ENCODE assay signal across 19 cellular contexts in the genomic region with DNA sequence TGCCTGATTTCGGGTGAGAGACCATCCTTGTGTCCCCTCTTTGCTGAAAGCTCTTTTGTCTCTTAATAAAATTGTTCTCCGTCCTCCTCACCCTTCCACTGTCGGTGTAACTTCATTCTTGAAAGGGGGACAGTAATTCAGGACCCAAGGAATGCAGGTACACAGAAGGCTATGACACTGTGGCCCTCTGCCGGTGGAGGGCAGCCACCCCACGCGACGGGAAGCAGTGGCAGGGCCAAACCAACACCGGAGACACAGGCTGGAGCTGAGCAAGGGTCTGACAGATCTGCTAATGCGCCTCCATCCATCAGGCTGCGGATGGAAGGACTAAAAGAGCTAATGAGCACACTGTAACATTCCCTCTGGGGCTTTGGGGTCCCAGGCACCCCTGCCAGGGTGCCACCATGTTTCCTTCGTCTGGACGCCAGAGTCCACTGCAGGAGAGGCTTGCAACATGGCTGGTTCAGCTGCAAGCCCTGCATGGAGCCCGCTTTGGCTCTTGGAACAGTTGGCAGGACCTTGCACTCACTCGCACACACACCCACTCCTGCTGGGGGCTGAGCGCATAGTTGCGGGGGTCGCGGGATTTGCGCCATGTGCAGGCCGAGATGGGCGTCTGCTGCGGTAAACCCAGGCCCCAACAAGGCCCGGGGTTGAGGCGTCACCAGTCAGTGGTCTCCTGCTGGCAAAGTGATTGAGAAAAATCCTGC.
DNase-seq lines count a peak whose midpoint lies in the region; ATAC-seq, FAIRE-seq and TF ChIP-seq lines count a peak whose summit lies in the region.
"Had no signal": no experiment of that assay in that cellular context is flagged by ENCODE, and none has a peak within 500 bp of the region (broad histone marks: within the 10 kb centered on the region; RNA-seq: fewer than 3 reads in every experiment).

No MANE protein-coding gene starts in this region.

- H3K27ac ChIP-seq in GM12878 (ENCODE audit: control insufficient read depth, insufficient read depth) = no peak overlapping the region
- H3K27ac ChIP-seq: BLaER1 treated with 17β-estradiol and CSF1 and Interleukin-3, amounts not matched to agents 10 nM and 100 nM; KMS-11; sigmoid colon had no signal

- in situ Hi-C loops in GM12878 (cut with MboI) = no loop called here

- no peak for FAIRE-seq in GM12878 (lab: Jason Lieb, UNC)
- FAIRE-seq: RCC 7860 had no signal

- no peaks in the 10 kb centered on the region for H3K4me1 ChIP-seq in GM12878 (ENCODE audit: control insufficient read depth, insufficient read depth, low read length)
- H3K4me1 ChIP-seq: BLaER1 treated with 17β-estradiol and CSF1 and Interleukin-3, amounts not matched to agents 10 nM and 100 nM; sigmoid colon had no signal

- no peaks in the 10 kb centered on the region for H3K79me2 ChIP-seq in GM12878 (ENCODE audit: control insufficient read depth, insufficient read depth, low read length)

- peaks cover 7% of the 10 kb centered on the region for H3K9me3 Mint-ChIP-seq in activated CD8-positive, alpha-beta memory T cell treated with anti-CD3 and anti-CD28 coated beads, Interleukin-2, amount 10 ng/mL, durations not matched to agents 7 days and 5 days (ENCODE audit: low read depth)

- intact Hi-C loops in GM12878 (cut with micrococcal nuclease; ENCODE audit: unreplicated experiment) = loop anchor here (5.0 kb wide), 1 partner anchor 1189 kb away; no protein-coding TSS in a partner anchor
- intact Hi-C loops in posterior vena cava (cut with DNase I) = no loop called here

- H3K27ac Mint-ChIP-seq in activated CD8-positive, alpha-beta memory T cell treated with anti-CD3 and anti-CD28 coated beads, Interleukin-2, amount 10 ng/mL, durations not matched to agents 7 days and 5 days = no peak overlapping the region
- H3K27ac Mint-ChIP-seq: HFFc6 had no signal

- no peak overlapping the region for H3K4me3 Mint-ChIP-seq in activated CD8-positive, alpha-beta memory T cell treated with anti-CD3 and anti-CD28 coated beads, Interleukin-2, amount 10 ng/mL, durations not matched to agents 7 days and 5 days
- H3K4me3 Mint-ChIP-seq: HFFc6 had no signal

- RAD21 ChIA-PET in GM12878 (lab: Charles Lee; ENCODE audit: unreplicated experiment) = no interaction called here

- ATAC-seq in GM12878 (peak; percentile 83), HG03196 (IDR thresholded peaks at IDR 0.05; ENCODE audit: unreplicated experiment) (no peak)
- no peak for ATAC-seq in activated CD8-positive, alpha-beta memory T cell treated with anti-CD3 and anti-CD28 coated beads, Interleukin-2, amount 10 ng/mL, durations not matched to agents 7 days and 5 days

- TF ChIP-seq RAD21 in Ishikawa (IDR thresholded peaks at IDR 0.05; ENCODE audit: low read depth) (peak; percentile 9; the same call in 1 of the 2 replicates), GM12878 (IDR thresholded peaks at IDR 0.05; ENCODE audit: insufficient read depth, low read depth, low read length) (no peak)

- H2AFZ ChIP-seq in GM12878 (ENCODE audit: control insufficient read depth, low read depth, low read length) = no peak overlapping the region

- POLR2A ChIA-PET in GM12878 (lab: Charles Lee) = no interaction called here

- no peaks in the 10 kb centered on the region for H3K36me3 ChIP-seq in GM12878 (ENCODE audit: control insufficient read depth in 2 of 2, insufficient read depth in 2 of 2, low read length in 1 of 2)
- H3K36me3 ChIP-seq: BLaER1 treated with 17β-estradiol and CSF1 and Interleukin-3, amounts not matched to agents 10 nM and 100 nM; sigmoid colon had no signal

- H3K27me3 ChIP-seq in GM12878 (replicated peaks in 1 of 2; ENCODE audit: control insufficient read depth in 2 of 2, insufficient read depth in 2 of 2, low read length in 1 of 2) = no peaks in the 10 kb centered on the region; a peak in 1 of 4 replicates
- H3K27me3 ChIP-seq: BLaER1 treated with 17β-estradiol and CSF1 and Interleukin-3, amounts not matched to agents 10 nM and 100 nM; sigmoid colon had no signal

- 42% methylated on average over 24 of the region's 24 CpGs for WGBS in GM12878 (ENCODE audit: insufficient coverage, insufficient replicate concordance, low lambda C conversion rate, missing lambda C conversion rate)

- no peaks in the 10 kb centered on the region for H3K4me1 Mint-ChIP-seq in activated CD8-positive, alpha-beta memory T cell treated with anti-CD3 and anti-CD28 coated beads, Interleukin-2, amount 10 ng/mL, durations not matched to agents 7 days and 5 days

- no peak overlapping the region for H3K4me2 ChIP-seq in GM12878 (ENCODE audit: control insufficient read depth, insufficient read depth)
- H3K4me2 ChIP-seq: BLaER1 treated with 17β-estradiol and CSF1 and Interleukin-3, amounts not matched to agents 10 nM and 100 nM; KMS-11 had no signal

- no TSS peak for BruUV-seq in GM12878 (replicated peaks; lab: Mats Ljungman, UMichigan)

- H3K36me3 Mint-ChIP-seq in activated CD8-positive, alpha-beta memory T cell treated with anti-CD3 and anti-CD28 coated beads, Interleukin-2, amount 10 ng/mL, durations not matched to agents 7 days and 5 days = no peaks in the 10 kb centered on the region

- H3K4me3 ChIP-seq in GM12878 = no peak overlapping the region
- H3K4me3 ChIP-seq: BLaER1 treated with 17β-estradiol and CSF1 and Interleukin-3, amounts not matched to agents 10 nM and 100 nM; sigmoid colon had no signal

- H3K9me3 ChIP-seq in GM12878 (replicated peaks; ENCODE audit: control insufficient read depth, insufficient read depth, low read length) = no peaks in the 10 kb centered on the region
- H3K9me3 ChIP-seq: BLaER1 treated with 17β-estradiol and CSF1 and Interleukin-3, amounts not matched to agents 10 nM and 100 nM; sigmoid colon had no signal

- TF ChIP-seq CTCF in GM12872 (IDR thresholded peaks at IDR 0.05; ENCODE audit: insufficient read depth, low read depth, low read length) (0 out of 3 replicates have a peak, but pooled peaks have one; percentile 10), GM12878 (IDR thresholded peaks at IDR 0.05 in 2 of 3, conservative IDR thresholded peaks at IDR 0.05 in 1 of 3; ENCODE audit: control insufficient read depth in 2 of 3, extremely low read depth in 1 of 3, insufficient read depth in 1 of 3, low read depth in 3 of 3, low read length in 3 of 3) (peak in 2 of 3 experiments; percentile 29 to 41; a peak in 3 of 6 replicates), GM10266 (IDR thresholded peaks at IDR 0.05; ENCODE audit: control insufficient read depth, insufficient read depth, low read depth, missing control alignments) (no peak)

- H3K27me3 Mint-ChIP-seq in activated CD8-positive, alpha-beta memory T cell treated with anti-CD3 and anti-CD28 coated beads, Interleukin-2, amount 10 ng/mL, durations not matched to agents 7 days and 5 days = no peaks in the 10 kb centered on the region

- DNase-seq in GM12878 (ENCODE audit: low read depth, low spot score) = no peak
- peak; percentile 77 for DNase-seq in posterior vena cava (ENCODE audit: low spot score)
- DNase-seq in GM10266 (ENCODE audit: extremely low spot score) = no peak
- DNase-seq in activated CD8-positive, alpha-beta memory T cell treated with anti-CD3 and anti-CD28 coated beads, Interleukin-2, amount 10 ng/mL, durations not matched to agents 7 days and 5 days = no peak
- DNase-seq: activated effector memory CD4-positive, alpha-beta T cell treated with anti-CD3 and anti-CD28 coated beads, Interleukin-2, amount 50 U/mL, for 16 hours; foreskin melanocyte; HFFc6; NCI-H1436; NCI-H226; occipital lobe; sigmoid colon; stimulated activated CD4-positive, alpha-beta T cell treated with anti-CD3 and anti-CD28 coated beads, Interleukin-4, amount 100 ng/mL, for 24 hours; SW 1271 had no signal

- H3K9ac ChIP-seq in GM12878 (ENCODE audit: control insufficient read depth, insufficient read depth, low read length) = no peak overlapping the region
- H3K9ac ChIP-seq: BLaER1 treated with 17β-estradiol and CSF1 and Interleukin-3, amounts not matched to agents 10 nM and 100 nM; KMS-11 had no signal

- SMC1A ChIA-PET in GM12878 (lab: Charles Lee; ENCODE audit: uncharacterized antibody, unreplicated experiment) = no interaction called here

- no peak for TF ChIP-seq POLR2A in GM12878 (IDR thresholded peaks at IDR 0.05; ENCODE audit: low read depth, low read length)

- no peaks in the 10 kb centered on the region for H4K20me1 ChIP-seq in GM12878 (ENCODE audit: control insufficient read depth, insufficient read depth)
- H4K20me1 ChIP-seq: BLaER1 treated with 17β-estradiol and CSF1 and Interleukin-3, amounts not matched to agents 10 nM and 100 nM had no signal

- CTCF ChIA-PET in GM12878 (lab: Yijun Ruan, JAX) = no interaction called here
- CTCF ChIA-PET in activated CD8-positive, alpha-beta memory T cell treated with anti-CD3 and anti-CD28 coated beads, Interleukin-2, amount 10 ng/mL, durations not matched to agents 7 days and 5 days (lab: Charles Lee) = no interaction called here

- TF ChIP-seq EP300 in Ishikawa (IDR thresholded peaks at IDR 0.05; ENCODE audit: borderline replicate concordance) = no peak
- no peak for TF ChIP-seq EP300 in GM12878 (IDR thresholded peaks at IDR 0.05; ENCODE audit: borderline replicate concordance in 1 of 2, control insufficient read depth in 1 of 2, low read depth in 2 of 2, low read length in 2 of 2)

TF ChIP-seq in Ishikawa, 13 proteins besides CTCF, POLR2A, EP300 and RAD21 (continues in another document):
- TF ChIP-seq, protein P1, sequence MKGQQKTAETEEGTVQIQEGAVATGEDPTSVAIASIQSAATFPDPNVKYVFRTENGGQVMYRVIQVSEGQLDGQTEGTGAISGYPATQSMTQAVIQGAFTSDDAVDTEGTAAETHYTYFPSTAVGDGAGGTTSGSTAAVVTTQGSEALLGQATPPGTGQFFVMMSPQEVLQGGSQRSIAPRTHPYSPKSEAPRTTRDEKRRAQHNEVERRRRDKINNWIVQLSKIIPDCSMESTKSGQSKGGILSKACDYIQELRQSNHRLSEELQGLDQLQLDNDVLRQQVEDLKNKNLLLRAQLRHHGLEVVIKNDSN (IDR thresholded peaks at IDR 0.05) = no peak

TF ChIP-seq in GM12878, 131 proteins besides CTCF, POLR2A, EP300 and RAD21:
- no peak for TF ChIP-seq SMAD5 (IDR thresholded peaks at IDR 0.05; ENCODE audit: low read depth)
- TF ChIP-seq TBL1XR1 (IDR thresholded peaks at IDR 0.05; ENCODE audit: low read depth, low read length) = no peak
- no peak for TF ChIP-seq FOXK2 (IDR thresholded peaks at IDR 0.05)
- TF ChIP-seq ZNF384 (IDR thresholded peaks at IDR 0.05; ENCODE audit: borderline replicate concordance, low read depth, low read length) = no peak
- TF ChIP-seq POU2F2 (IDR thresholded peaks at IDR 0.05; ENCODE audit: borderline replicate concordance, low read depth, low read length) = no peak
- no peak for TF ChIP-seq POLR2AphosphoS5 (IDR thresholded peaks at IDR 0.05; ENCODE audit: low read length)
